In the genomic region with DNA sequence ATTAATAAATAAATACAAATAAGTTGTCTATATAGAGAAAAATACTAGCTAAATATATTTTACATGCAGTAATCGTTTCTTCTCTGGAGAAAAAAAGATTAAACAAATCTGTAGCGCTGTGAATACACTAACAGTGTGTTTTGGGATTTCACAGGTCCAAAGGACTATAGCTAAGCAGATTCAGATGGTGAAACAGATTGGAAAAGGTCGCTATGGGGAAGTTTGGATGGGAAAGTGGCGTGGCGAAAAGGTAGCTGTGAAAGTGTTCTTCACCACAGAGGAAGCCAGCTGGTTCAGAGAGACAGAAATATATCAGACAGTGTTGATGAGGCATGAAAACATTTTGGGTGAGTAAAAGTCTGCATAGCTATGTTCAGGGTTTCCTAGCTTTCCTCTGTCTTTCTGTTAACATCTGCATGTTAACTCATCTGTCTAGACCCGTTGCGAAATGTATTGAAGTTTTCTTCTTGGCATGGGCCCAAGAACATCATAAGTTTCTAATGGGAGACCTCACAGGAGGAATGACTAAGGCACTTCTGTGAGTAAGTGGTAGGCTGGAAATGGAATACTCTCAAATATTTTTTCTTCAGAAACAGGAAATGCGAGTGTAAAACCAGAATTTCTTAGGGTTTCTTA, we compare ENCODE assay signal across 11 cellular contexts.
DNase-seq lines count a peak whose midpoint lies in the region; ATAC-seq, FAIRE-seq and TF ChIP-seq lines count a peak whose summit lies in the region.
"Had no signal": no experiment of that assay in that cellular context is flagged by ENCODE, and none has a peak within 500 bp of the region (broad histone marks: within the 10 kb centered on the region; RNA-seq: fewer than 3 reads in every experiment).

No MANE protein-coding gene starts in this region.

- no peaks in the 10 kb centered on the region for H3K9me2 ChIP-seq in hepatocyte (replicated peaks; ENCODE audit: insufficient read depth)

- H3K27me3 ChIP-seq in hepatocyte = no peaks in the 10 kb centered on the region
- H3K27me3 ChIP-seq: transverse colon had no signal

- peak overlapping the region; percentile 20; the same call in 1 of the 2 replicates for H3K4me3 ChIP-seq in WI38 (ENCODE audit: low read depth, low read length)
- H3K4me3 ChIP-seq in hepatocyte = no peak overlapping the region
- H3K4me3 ChIP-seq: transverse colon had no signal

- no peaks in the 10 kb centered on the region for H3K79me2 ChIP-seq in hepatocyte

- ATAC-seq in activated naive CD4-positive, alpha-beta T cell treated with anti-CD3 and anti-CD28 coated beads, Interleukin-2, amount 50 U/mL, for 72 hours = peak; percentile 66 to 86
- ATAC-seq: activated CD8-positive, alpha-beta memory T cell treated with anti-CD3 and anti-CD28 coated beads, Interleukin-2, amount 10 ng/mL, durations not matched to agents 7 days and 5 days had no signal

- no peaks in the 10 kb centered on the region for H4K20me1 ChIP-seq in hepatocyte (ENCODE audit: insufficient read depth, poor library complexity, severe bottlenecking)

- no peaks in the 10 kb centered on the region for H3K4me1 ChIP-seq in hepatocyte (ENCODE audit: insufficient read depth)
- H3K4me1 ChIP-seq: transverse colon had no signal

- no peaks in the 10 kb centered on the region for H3K36me3 Mint-ChIP-seq in activated naive CD4-positive, alpha-beta T cell treated with anti-CD3 and anti-CD28 coated beads, Interleukin-2, amount 50 U/mL, for 72 hours
- H3K36me3 Mint-ChIP-seq in nephron progenitor cell (ENCODE audit: low read depth) = peaks cover 17% of the 10 kb centered on the region
- H3K36me3 Mint-ChIP-seq: activated CD8-positive, alpha-beta memory T cell treated with anti-CD3 and anti-CD28 coated beads, Interleukin-2, amount 10 ng/mL, durations not matched to agents 7 days and 5 days had no signal

- no peaks in the 10 kb centered on the region for H3K36me3 ChIP-seq in hepatocyte (replicated peaks; ENCODE audit: insufficient read depth, low read depth)
- H3K36me3 ChIP-seq: transverse colon had no signal

- WGBS in hepatocyte (ENCODE audit: low lambda C conversion rate, missing lambda C conversion rate) = 64% methylated on average over 8 of the region's 8 CpGs

- no peak overlapping the region for H3K27ac Mint-ChIP-seq in activated naive CD4-positive, alpha-beta T cell treated with anti-CD3 and anti-CD28 coated beads, Interleukin-2, amount 50 U/mL, for 72 hours
- H3K27ac Mint-ChIP-seq in nephron progenitor cell = no peak overlapping the region
- H3K27ac Mint-ChIP-seq: activated CD8-positive, alpha-beta memory T cell treated with anti-CD3 and anti-CD28 coated beads, Interleukin-2, amount 10 ng/mL, durations not matched to agents 7 days and 5 days had no signal

- H3K27ac ChIP-seq in hepatocyte = peak overlapping the region; percentile 51
- H3K27ac ChIP-seq: transverse colon had no signal

- H3K27me3 Mint-ChIP-seq in nephron progenitor cell (ENCODE audit: low read depth, poor library complexity) = peaks cover 7% of the 10 kb centered on the region

- H3K4me3 Mint-ChIP-seq in nephron progenitor cell = no peak overlapping the region
- H3K4me3 Mint-ChIP-seq: activated CD8-positive, alpha-beta memory T cell treated with anti-CD3 and anti-CD28 coated beads, Interleukin-2, amount 10 ng/mL, durations not matched to agents 7 days and 5 days had no signal

- no peak for TF ChIP-seq CTCF in WI38 (IDR thresholded peaks at IDR 0.05; ENCODE audit: low read depth, low read length)
- TF ChIP-seq CTCF in hepatocyte (IDR thresholded peaks at IDR 0.05; ENCODE audit: poor library complexity) = no peak
- TF ChIP-seq CTCF in D721Med (IDR thresholded peaks at IDR 0.05; ENCODE audit: insufficient read depth, missing control alignments) = no peak
- no peak for TF ChIP-seq CTCF in nephron progenitor cell (IDR thresholded peaks at IDR 0.05)

- no peaks in the 10 kb centered on the region for H3K9me3 Mint-ChIP-seq in activated naive CD4-positive, alpha-beta T cell treated with anti-CD3 and anti-CD28 coated beads, Interleukin-2, amount 50 U/mL, for 72 hours
- H3K9me3 Mint-ChIP-seq in nephron progenitor cell = peaks cover 13% of the 10 kb centered on the region

- H3K4me1 Mint-ChIP-seq in nephron progenitor cell = peaks cover 8% of the 10 kb centered on the region
- H3K4me1 Mint-ChIP-seq: activated CD8-positive, alpha-beta memory T cell treated with anti-CD3 and anti-CD28 coated beads, Interleukin-2, amount 10 ng/mL, durations not matched to agents 7 days and 5 days had no signal

- DNase-seq in activated naive CD4-positive, alpha-beta T cell treated with anti-CD3 and anti-CD28 coated beads, Interleukin-2, amount 50 U/mL, for 72 hours (ENCODE audit: low spot score in 2 of 2) = no peak
- DNase-seq in activated naive CD4-positive, alpha-beta T cell treated with anti-CD3 and anti-CD28 coated beads, Interleukin-2, amount 50 U/mL, for 16 hours = no peak
- peak; percentile 81 for DNase-seq in hepatocyte (ENCODE audit: low spot score)
- DNase-seq in ureter (ENCODE audit: low spot score) = peak; percentile 50
- DNase-seq in D721Med (ENCODE audit: insufficient read length, low spot score) = no peak
- no peak for DNase-seq in nephron progenitor cell
- DNase-seq in NCI-H2081 treated with DMSO at 0.1 percent for 48 hours (lab: John Stamatoyannopoulos, UW) = no peak
- DNase-seq: activated CD8-positive, alpha-beta memory T cell treated with anti-CD3 and anti-CD28 coated beads, Interleukin-2, amount 10 ng/mL, durations not matched to agents 7 days and 5 days; DMS153; transverse colon had no signal

- peak overlapping the region; percentile 27 for H3K4me2 ChIP-seq in hepatocyte

- no peaks in the 10 kb centered on the region for H3K9me3 ChIP-seq in hepatocyte (ENCODE audit: low read depth)
- H3K9me3 ChIP-seq: transverse colon had no signal

- no peak for FAIRE-seq in D721Med (lab: Jason Lieb, UNC)

- no peak overlapping the region for H2AFZ ChIP-seq in hepatocyte

Comparison
In these comparisons a context has a peak if more than half of its experiments do, and no peak if none do; other contexts are left out.
1. DNase-seq: peak in hepatocyte (single experiment) and ureter (single experiment); none in activated naive CD4-positive, alpha-beta T cell treated with anti-CD3 and anti-CD28 coated beads, Interleukin-2, amount 50 U/mL, for 72 hours (0 of 2), activated naive CD4-positive, alpha-beta T cell treated with anti-CD3 and anti-CD28 coated beads, Interleukin-2, amount 50 U/mL, for 16 hours (single experiment), D721Med (single experiment), nephron progenitor cell (single experiment) and NCI-H2081 treated with DMSO at 0.1 percent for 48 hours (single experiment).